Comparison of ENCODE assay signal across 16 cellular contexts in genomic region chr4:37476256-37476655, GRCh38.
DNase-seq lines count a peak whose midpoint lies in the region; ATAC-seq and TF ChIP-seq lines count a peak whose summit lies in the region.
"Had no signal": no experiment of that assay in that cellular context is flagged by ENCODE, and none has a peak within 500 bp of the region (broad histone marks: within the 10 kb centered on the region; RNA-seq: fewer than 3 reads in every experiment).

No MANE protein-coding gene starts in this region.

- H2BK12ac ChIP-seq in trophoblast cell (ENCODE audit: low read length) = no peak overlapping the region

- H3K4me1 Mint-ChIP-seq in T-cell = peaks cover 0 to 7% (median 2%) of the 10 kb centered on the region in 3 donors
- H3K4me1 Mint-ChIP-seq: CD4-positive, alpha-beta memory T cell; GM23338 had no signal

- H3K27me3 Mint-ChIP-seq in T-cell = peaks cover 51 to 53% of the 10 kb centered on the region in 2 donors

- H4K91ac ChIP-seq in trophoblast cell (ENCODE audit: low read depth, low read length) = no peak overlapping the region

- H3K4me3 Mint-ChIP-seq in T-cell = no peak overlapping the region
- H3K4me3 Mint-ChIP-seq: CD14-positive monocyte; CD4-positive, alpha-beta memory T cell; GM23338 had no signal

- no peak overlapping the region for H3K27ac ChIP-seq in liver (ENCODE audit: low read depth in 1 of 2, low read length in 2 of 2)
- H3K27ac ChIP-seq in right lobe of liver = no peak overlapping the region
- peak overlapping the region; percentile 52 for H3K27ac ChIP-seq in epithelial cell of prostate
- no peak overlapping the region for H3K27ac ChIP-seq in trophoblast cell (ENCODE audit: low read depth, low read length)
- H3K27ac ChIP-seq in SK-N-SH (ENCODE audit: low read depth in 2 of 2, low read length in 1 of 2) = no peak overlapping the region
- H3K27ac ChIP-seq: 22Rv1, A549, BLaER1, HL-60 had no signal

- no peak for TF ChIP-seq EP300 in SK-N-SH (IDR thresholded peaks at IDR 0.05; ENCODE audit: borderline replicate concordance in 1 of 2, low read depth in 1 of 2, low read length in 1 of 2)

- H4K20me1 ChIP-seq in SK-N-SH (ENCODE audit: insufficient read depth) = no peaks in the 10 kb centered on the region
- H4K20me1 ChIP-seq: BLaER1 had no signal

- no peaks in the 10 kb centered on the region for H3F3A ChIP-seq in SK-N-SH (replicated peaks; ENCODE audit: insufficient read depth)

- TF ChIP-seq CTCF in liver (IDR thresholded peaks at IDR 0.05; ENCODE audit: low read depth, low read length, missing input control) (no peak), right lobe of liver (IDR thresholded peaks at IDR 0.05) (no peak), SK-N-SH (IDR thresholded peaks at IDR 0.05) (no peak)

- H3K4me3 ChIP-seq in liver (ENCODE audit: low read depth in 1 of 3, low read length in 3 of 3) = no peak overlapping the region
- no peak overlapping the region for H3K4me3 ChIP-seq in right lobe of liver
- no peak overlapping the region for H3K4me3 ChIP-seq in trophoblast cell (ENCODE audit: low read depth, low read length)
- H3K4me3 ChIP-seq in SK-N-SH (ENCODE audit: low read depth in 2 of 2, low read length in 1 of 2) = no peak overlapping the region
- H3K4me3 ChIP-seq: A549, BLaER1, GM23338 had no signal

- no peak for TF ChIP-seq POLR2A in right lobe of liver (IDR thresholded peaks at IDR 0.05)

- no peak overlapping the region for H3K9ac ChIP-seq in liver (ENCODE audit: low read depth in 1 of 2, low read length in 2 of 2)
- H3K9ac ChIP-seq in trophoblast cell (ENCODE audit: low read length) = no peak overlapping the region
- H3K9ac ChIP-seq in SK-N-SH = no peak overlapping the region
- H3K9ac ChIP-seq: BLaER1 had no signal

- no peak overlapping the region for H3K18ac ChIP-seq in trophoblast cell (ENCODE audit: low read length)

- H3K9me3 Mint-ChIP-seq in T-cell = no peaks in the 10 kb centered on the region
- H3K9me3 Mint-ChIP-seq: CD14-positive monocyte, GM23338 had no signal

- no peak overlapping the region for H3K4ac ChIP-seq in trophoblast cell (ENCODE audit: low read depth, low read length)

- no peak overlapping the region for H2BK120ac ChIP-seq in trophoblast cell (ENCODE audit: insufficient read depth, low read length, poor library complexity)

- TF ChIP-seq RAD21 in liver (IDR thresholded peaks at IDR 0.05) = no peak
- TF ChIP-seq RAD21 in SK-N-SH (IDR thresholded peaks at IDR 0.05; ENCODE audit: low read length) = no peak

- no peak overlapping the region for H4K12ac ChIP-seq in trophoblast cell (ENCODE audit: low read depth, low read length)

- H3K14ac ChIP-seq in trophoblast cell (ENCODE audit: low read length) = no peak overlapping the region

- CTCF ChIA-PET in T-cell (lab: Charles Lee) = no interaction called here
- CTCF ChIA-PET in SK-N-SH (lab: Yijun Ruan, JAX) = interaction anchor here (1.4 kb wide), 1 partner anchor 86 kb away, joined by 4 read pairs; no protein-coding TSS in a partner anchor

- H3K27me3 ChIP-seq in liver (ENCODE audit: control insufficient read depth in 4 of 4, insufficient read depth in 4 of 4, low read length in 3 of 4) (no peaks in the 10 kb centered on the region), right lobe of liver (no peaks in the 10 kb centered on the region), trophoblast cell (ENCODE audit: insufficient read depth, low read length) (no peaks in the 10 kb centered on the region), SK-N-SH (ENCODE audit: insufficient read depth) (no peaks in the 10 kb centered on the region; the same call in 1 of the 2 replicates)
- H3K27me3 ChIP-seq: BLaER1 had no signal

- no peak overlapping the region for H2AK5ac ChIP-seq in trophoblast cell (ENCODE audit: low read length)

- H3K23ac ChIP-seq in trophoblast cell (ENCODE audit: low read length) = no peak overlapping the region

- H3K9me3 ChIP-seq in liver (ENCODE audit: control insufficient read depth in 4 of 4, low read length in 3 of 4) (no peaks in the 10 kb centered on the region), right lobe of liver (no peaks in the 10 kb centered on the region), trophoblast cell (ENCODE audit: insufficient read depth, low read depth, low read length) (no peaks in the 10 kb centered on the region), SK-N-SH (no peaks in the 10 kb centered on the region)
- H3K9me3 ChIP-seq: A549, BLaER1 had no signal

- H3K36me3 ChIP-seq in liver (ENCODE audit: control insufficient read depth in 4 of 4, insufficient read depth in 3 of 4, low read depth in 1 of 4, low read length in 3 of 4) = no peaks in the 10 kb centered on the region
- no peaks in the 10 kb centered on the region for H3K36me3 ChIP-seq in right lobe of liver
- no peaks in the 10 kb centered on the region for H3K36me3 ChIP-seq in trophoblast cell (ENCODE audit: control insufficient read depth in 1 of 2, insufficient read depth in 2 of 2, low read length in 2 of 2)
- H3K36me3 ChIP-seq in SK-N-SH (replicated peaks in 1 of 2; ENCODE audit: control insufficient read depth in 1 of 2, insufficient read depth in 2 of 2, low read length in 1 of 2) = no peaks in the 10 kb centered on the region
- H3K36me3 ChIP-seq: BLaER1 had no signal

- no peaks in the 10 kb centered on the region for H3K36me3 Mint-ChIP-seq in T-cell
- H3K36me3 Mint-ChIP-seq: CD14-positive monocyte; CD4-positive, alpha-beta memory T cell had no signal

- H3K4me2 ChIP-seq in trophoblast cell (ENCODE audit: low read length) = no peak overlapping the region
- no peak overlapping the region for H3K4me2 ChIP-seq in SK-N-SH
- H3K4me2 ChIP-seq: A549, BLaER1, GM23338 had no signal

- ATAC-seq in right lobe of liver = no peak
- no peak for ATAC-seq in T-cell (replicated peaks in 1 of 4)
- ATAC-seq: A549, GM23338 had no signal

- H2AFZ ChIP-seq in trophoblast cell (ENCODE audit: insufficient read depth, low read length, poor library complexity) (no peak overlapping the region), SK-N-SH (ENCODE audit: low read depth) (no peak overlapping the region)
- H2AFZ ChIP-seq: GM23338 had no signal

- peaks cover 6% of the 10 kb centered on the region for H3K79me1 ChIP-seq in trophoblast cell (ENCODE audit: low read length)

- no peak overlapping the region for H2BK5ac ChIP-seq in trophoblast cell (ENCODE audit: low read depth, low read length, poor library complexity)

- H3K9me2 ChIP-seq in SK-N-SH = no peaks in the 10 kb centered on the region

- DNase-seq in right lobe of liver = no peak
- DNase-seq in epithelial cell of prostate (ENCODE audit: low read depth, low spot score) = no peak
- peak; percentile 22 to 82 for DNase-seq in trophoblast cell
- no peak for DNase-seq in T-cell
- DNase-seq in SK-N-SH = no peak
- DNase-seq in activated naive CD4-positive, alpha-beta T cell (lab: John Stamatoyannopoulos, UW) = no peak
- DNase-seq: CD4-positive, alpha-beta memory T cell; GF-D8; HCEC 1CT had no signal

- H3K79me2 ChIP-seq in trophoblast cell (ENCODE audit: control insufficient read depth, insufficient read depth, low read length, poor library complexity) = no peaks in the 10 kb centered on the region
- no peaks in the 10 kb centered on the region for H3K79me2 ChIP-seq in SK-N-SH (ENCODE audit: insufficient read depth)

- intact Hi-C loops in right lobe of liver (cut with DNase I) = no loop called here

- H3K4me1 ChIP-seq in liver (ENCODE audit: control insufficient read depth in 4 of 4, insufficient read depth in 4 of 4, low read length in 3 of 4) = peaks cover 4 to 8% (median 5%) of the 10 kb centered on the region in 4 donors
- H3K4me1 ChIP-seq in right lobe of liver = peaks cover 0 to 16% (median 0%) of the 10 kb centered on the region in 4 donors
- peaks cover 5 to 10% of the 10 kb centered on the region in 2 experiments for H3K4me1 ChIP-seq in trophoblast cell (ENCODE audit: control insufficient read depth in 1 of 2, insufficient read depth in 2 of 2, low read length in 2 of 2)
- H3K4me1 ChIP-seq in SK-N-SH (ENCODE audit: control insufficient read depth in 1 of 2, insufficient read depth in 2 of 2, low read depth in 1 of 2, low read length in 1 of 2) = no peaks in the 10 kb centered on the region
- H3K4me1 ChIP-seq: A549, BLaER1 had no signal

- no peak overlapping the region for H4K8ac ChIP-seq in trophoblast cell (ENCODE audit: low read depth, low read length)

- POLR2A ChIA-PET in T-cell (lab: Charles Lee) (no interaction called here), SK-N-SH (lab: Yijun Ruan, JAX) (no interaction called here)

- no peak overlapping the region for H3K27ac Mint-ChIP-seq in T-cell
- H3K27ac Mint-ChIP-seq: CD14-positive monocyte; CD4-positive, alpha-beta memory T cell; GM23338 had no signal

TF ChIP-seq in liver, 16 proteins besides CTCF, POLR2A, EP300 and RAD21:
- TF ChIP-seq MAX (IDR thresholded peaks at IDR 0.05) (no peak), TAF1 (conservative IDR thresholded peaks at IDR 0.05) (peak; percentile 16)

TF ChIP-seq in SK-N-SH, 30 proteins besides CTCF, POLR2A, EP300 and RAD21 (continues in another document):
- TF ChIP-seq TCF12 (IDR thresholded peaks at IDR 0.05) (no peak), FOXM1 (IDR thresholded peaks at IDR 0.05; ENCODE audit: low read depth) (no peak), SMC3 (IDR thresholded peaks at IDR 0.05; ENCODE audit: low read depth, low read length) (no peak), SIN3A (IDR thresholded peaks at IDR 0.05; ENCODE audit: borderline replicate concordance, low read depth, low read length) (no peak), GABPA (IDR thresholded peaks at IDR 0.05; ENCODE audit: low read depth) (no peak), POLR2AphosphoS5 (IDR thresholded peaks at IDR 0.05; ENCODE audit: low read depth, low read length) (no peak)

Comparison
In these comparisons a context has a peak if more than half of its experiments do, and no peak if none do; other contexts are left out.
1. DNase-seq: peak in trophoblast cell (2 of 2); none in right lobe of liver (0 of 3), epithelial cell of prostate (single experiment), T-cell (0 of 34), SK-N-SH (single experiment) and activated naive CD4-positive, alpha-beta T cell (0 of 4).